ENCODE assay signal across 8 cellular contexts in genomic region chr19:38900220-38900629, GRCh38. TPM values are rescaled to one million over a fixed set of nuclear protein-coding genes. Genes with fewer than 3 reads are reported as not detected.
DNase-seq lines count a peak whose midpoint lies in the region; ATAC-seq, FAIRE-seq and TF ChIP-seq lines count a peak whose summit lies in the region.

No MANE protein-coding gene starts in this region.

- peak; percentile 57 for DNase-seq in Panc1 (ENCODE audit: low read depth, low spot score)
- no peak for DNase-seq in epithelial cell of proximal tubule (ENCODE audit: low read depth)
- DNase-seq in progenitor cell of endocrine pancreas (ENCODE audit: low spot score, unreplicated experiment), result no peak
- DNase-seq in GM19239 (ENCODE audit: insufficient read length, low spot score), result no peak
- DNase-seq in GM13977 (ENCODE audit: low spot score), result no peak

- peak overlapping the region; percentile 93 for H3K4me3 ChIP-seq in DOHH2 (ENCODE audit: low read length)
- peak overlapping the region; percentile 55 to 75 for H3K4me3 ChIP-seq in Panc1 (ENCODE audit: low read depth in 2 of 2, low read length in 2 of 2)
- H3K4me3 ChIP-seq in epithelial cell of proximal tubule (ENCODE audit: low read depth, low read length), result peak overlapping the region; percentile 83

- intact Hi-C loops in Panc1 (cut with micrococcal nuclease; ENCODE audit: unreplicated experiment), result no loop called here

- peak overlapping the region; percentile 96 for H3K27ac Mint-ChIP-seq in progenitor cell of endocrine pancreas

- H3F3A ChIP-seq in DOHH2 (ENCODE audit: control insufficient read depth, insufficient read depth), result no peaks in the 10 kb centered on the region

- no TSS peak for BruUV-seq in Panc1 (replicated peaks; lab: Mats Ljungman, UMichigan)

- CTCF ChIA-PET in Panc1 (lab: Charles Lee), result interaction anchor here (0.5 to 1.6 kb wide), 9 partner anchors 13 to 261 kb away, joined by 3 to 19 read pairs (median 6); partner anchors contain the start of genes MRPS12 and SARS2

- peak overlapping the region; percentile 30 for H3K27ac ChIP-seq in DOHH2 (ENCODE audit: low read depth, low read length)
- H3K27ac ChIP-seq in Panc1 (ENCODE audit: low read length), result peak overlapping the region; percentile 89

- TF ChIP-seq CTCF in DOHH2 (IDR thresholded peaks at IDR 0.05; ENCODE audit: low read depth, low read length, poor library complexity, severe bottlenecking), result no peak
- no peak for TF ChIP-seq CTCF in Panc1 (IDR thresholded peaks at IDR 0.05)
- TF ChIP-seq CTCF in epithelial cell of proximal tubule (conservative IDR thresholded peaks at IDR 0.05; ENCODE audit: low read depth, low read length), result no peak
- TF ChIP-seq CTCF in progenitor cell of endocrine pancreas (IDR thresholded peaks at IDR 0.05; ENCODE audit: unreplicated experiment), result no peak
- no peak for TF ChIP-seq CTCF in GM13977 (IDR thresholded peaks at IDR 0.05; ENCODE audit: extremely low read depth, insufficient read depth, missing control alignments)

- H4K20me1 ChIP-seq in DOHH2 (ENCODE audit: control insufficient read depth, insufficient read depth, low read depth, low read length), result no peaks in the 10 kb centered on the region

- H3K4me1 ChIP-seq in DOHH2 (ENCODE audit: control insufficient read depth, low read length) (peaks cover 20% of the 10 kb centered on the region), Panc1 (ENCODE audit: control insufficient read depth, insufficient read depth, low read length) (peaks cover 24% of the 10 kb centered on the region)

- no peak for ATAC-seq in Panc1
- ATAC-seq in GM18517 (IDR thresholded peaks at IDR 0.05; ENCODE audit: unreplicated experiment), result no peak
- no peak for ATAC-seq in GM19397 (IDR thresholded peaks at IDR 0.05; ENCODE audit: unreplicated experiment)

- peak overlapping the region; percentile 86 for H3K4me2 ChIP-seq in DOHH2 (ENCODE audit: low read length)

- POLR2A ChIA-PET in Panc1 (lab: Charles Lee), result interaction anchor here (0.6 to 1.7 kb wide), 14 partner anchors 9 to 281 kb away, joined by 3 to 30 read pairs (median 6); partner anchors contain the start of genes EIF3K, HNRNPL, MRPS12 and SARS2

- peaks cover 38% of the 10 kb centered on the region for H3K79me2 ChIP-seq in DOHH2 (ENCODE audit: control insufficient read depth, low read length)

- no peak for FAIRE-seq in GM19239 (lab: Jason Lieb, UNC)

- H3K36me3 Mint-ChIP-seq in progenitor cell of endocrine pancreas (ENCODE audit: insufficient read depth), result peaks cover 4% of the 10 kb centered on the region

- peaks cover 3% of the 10 kb centered on the region for H3K27me3 Mint-ChIP-seq in progenitor cell of endocrine pancreas

- in situ Hi-C loops in Panc1 (cut with HindIII; ENCODE audit: low pct_unique_long_range_greater_than_20kb, low sequenced_read_pairs) (no loop called here), GM13977 (cut with MboI; ENCODE audit: low pct_unique_long_range_greater_than_20kb, low sequenced_read_pairs, unreplicated experiment) (loop anchor here (25.0 kb wide), 1 partner anchor 163 kb away; the partner anchor contains the start of gene CAPN12)

- no peaks in the 10 kb centered on the region for H3K9me2 ChIP-seq in DOHH2 (replicated peaks; ENCODE audit: control insufficient read depth, low read length)

- H3K9me3 ChIP-seq in DOHH2 (ENCODE audit: control insufficient read depth, insufficient read depth, low read length), result peaks cover 5% of the 10 kb centered on the region
- peaks cover 6% of the 10 kb centered on the region; the same call in 1 of the 2 replicates for H3K9me3 ChIP-seq in Panc1 (ENCODE audit: control insufficient read depth, insufficient read depth, low read depth, low read length)

- H3K27me3 ChIP-seq in DOHH2 (ENCODE audit: control insufficient read depth, low read length) (no peaks in the 10 kb centered on the region), Panc1 (ENCODE audit: control insufficient read depth, insufficient read depth, low read length) (no peaks in the 10 kb centered on the region)

- H3K4me1 Mint-ChIP-seq in progenitor cell of endocrine pancreas (ENCODE audit: low read depth), result peaks cover 20% of the 10 kb centered on the region

- H3K9me3 Mint-ChIP-seq in progenitor cell of endocrine pancreas (ENCODE audit: low read depth), result no peaks in the 10 kb centered on the region

- peaks cover 18% of the 10 kb centered on the region for H3K36me3 ChIP-seq in DOHH2 (ENCODE audit: control insufficient read depth, low read length)
- H3K36me3 ChIP-seq in Panc1 (ENCODE audit: control insufficient read depth, insufficient read depth, low read length), result no peaks in the 10 kb centered on the region; the same call in 1 of the 2 replicates

- peak overlapping the region; percentile 98 for H3K4me3 Mint-ChIP-seq in progenitor cell of endocrine pancreas (ENCODE audit: low read depth)

RNA-seq across cellular contexts. Expression of gene NFKBIB, which starts 0.5 kb away (rescaled TPM):
- total RNA-seq in Panc1 (2021; ENCODE audit: unreplicated experiment), result 185 TPM
- 222 TPM for polyA plus RNA-seq in Panc1 (2012; ENCODE audit: insufficient read length)
- 23.6 and 33.1 TPM in 2 replicates for total RNA-seq in epithelial cell of proximal tubule
- total RNA-seq in progenitor cell of endocrine pancreas, result 18.0 and 18.8 TPM in 2 replicates

RNA-seq across cellular contexts. Expression of gene SIRT2, which starts 0.8 kb away (rescaled TPM):
- total RNA-seq in Panc1 (2021; ENCODE audit: unreplicated experiment) (162 TPM), epithelial cell of proximal tubule (26.1 and 43.5 TPM in 2 replicates), progenitor cell of endocrine pancreas (33.4 and 38.0 TPM in 2 replicates)
- 240 TPM for polyA plus RNA-seq in Panc1 (2012; ENCODE audit: insufficient read length)

RNA-seq across cellular contexts. Expression of gene CCER2, which starts 11.8 kb away (rescaled TPM):
- total RNA-seq in Panc1 (2021; ENCODE audit: unreplicated experiment) (1.3 TPM), epithelial cell of proximal tubule (not detected in 2 replicates), progenitor cell of endocrine pancreas (0.81 and 1.4 TPM in 2 replicates)
- 2.1 TPM for polyA plus RNA-seq in Panc1 (2012; ENCODE audit: insufficient read length)

RNA-seq across cellular contexts. Expression of gene RINL, which starts 22.1 kb away (rescaled TPM):
- 1.3 TPM for total RNA-seq in Panc1 (2021; ENCODE audit: unreplicated experiment)
- 1.6 TPM for polyA plus RNA-seq in Panc1 (2012; ENCODE audit: insufficient read length)
- total RNA-seq in epithelial cell of proximal tubule, result 10.9 and 11.2 TPM in 2 replicates
- total RNA-seq in progenitor cell of endocrine pancreas, result 2.6 and 3.0 TPM in 2 replicates

RNA-seq across cellular contexts. Expression of gene SARS2, which starts 30.3 kb away (rescaled TPM):
- total RNA-seq in Panc1 (2021; ENCODE audit: unreplicated experiment) (186 TPM), epithelial cell of proximal tubule (42.2 and 55.5 TPM in 2 replicates), progenitor cell of endocrine pancreas (68.2 and 74.7 TPM in 2 replicates)
- polyA plus RNA-seq in Panc1 (2012; ENCODE audit: insufficient read length), result 160 TPM
